In genomic region chr18:74546751-74547530, GRCh38 we compare ENCODE assay signal across 1 cellular context.
TF ChIP-seq lines count a peak whose summit lies in the region.

No MANE protein-coding gene starts in this region.

TF ChIP-seq in SK-N-SH treated with all-trans-retinoic acid at 6 μM for 48 hours, 23 proteins besides CTCF, POLR2A, EP300 and RAD21 (continued from another document):
- TF ChIP-seq CREB5 (CRISPR knock-in tag; IDR thresholded peaks at IDR 0.05; ENCODE audit: low read depth) (no peak), TOX (CRISPR knock-in tag; IDR thresholded peaks at IDR 0.05; ENCODE audit: borderline replicate concordance) (no peak), POU6F1 (CRISPR knock-in tag; IDR thresholded peaks at IDR 0.05; ENCODE audit: borderline replicate concordance, low read depth) (no peak)
